ENCODE assay signal across 16 cellular contexts in the genomic region with DNA sequence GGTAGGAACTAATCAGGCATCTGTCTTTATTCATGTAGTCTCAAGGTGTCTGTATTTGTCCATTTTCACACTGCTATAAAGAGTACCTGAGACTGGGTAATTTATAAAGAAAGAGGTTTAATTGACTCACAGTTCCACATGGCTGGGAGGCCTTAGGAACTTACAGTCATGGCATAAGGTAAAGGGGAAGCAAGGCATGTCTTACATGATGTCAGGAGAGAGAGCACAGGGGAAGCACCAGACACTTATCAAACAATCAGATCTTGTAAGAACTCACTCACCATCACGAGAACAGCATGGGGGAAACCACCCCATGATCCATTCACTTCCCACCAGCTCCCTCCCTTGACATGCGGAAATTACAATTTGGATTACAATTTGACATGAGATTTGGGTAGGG.
"Had no signal": no experiment of that assay in that cellular context is flagged by ENCODE, and none has a peak within 500 bp of the region (broad histone marks: within the 10 kb centered on the region; RNA-seq: fewer than 3 reads in every experiment).

No MANE protein-coding gene starts in this region.

- ATAC-seq: left ventricle myocardium superior, natural killer cell had no signal

- H3K27me3 ChIP-seq: spleen, stomach, vagina had no signal

- H3K4me3 Mint-ChIP-seq: dendritic cell treated with granulocyte-macrophage colony-stimulating factor and Interleukin-4, amounts not matched to agents 40 ng/mL and 50 ng/mL, for 4 days; natural killer cell had no signal

- FAIRE-seq: TTC549 had no signal

- H3K9me3 ChIP-seq: stomach, vagina had no signal

- H3K9me3 Mint-ChIP-seq: dendritic cell treated with granulocyte-macrophage colony-stimulating factor and Interleukin-4, amounts not matched to agents 40 ng/mL and 50 ng/mL, for 4 days; natural killer cell had no signal

- H3K27ac ChIP-seq: spleen, stomach, vagina had no signal

- H3K4me1 Mint-ChIP-seq: natural killer cell had no signal

- H3K27ac Mint-ChIP-seq: dendritic cell treated with granulocyte-macrophage colony-stimulating factor and Interleukin-4, amounts not matched to agents 40 ng/mL and 50 ng/mL, for 4 days; natural killer cell had no signal

- H3K36me3 ChIP-seq: vagina had no signal

- H3K4me1 ChIP-seq: vagina had no signal

- H3K4me3 ChIP-seq: spleen, stomach, vagina had no signal

- DNase-seq: activated effector memory CD4-positive, alpha-beta T cell treated with anti-CD3 and anti-CD28 coated beads, Interleukin-2, amount 50 U/mL, for 16 hours; activated naive CD4-positive, alpha-beta T cell treated with anti-CD3 and anti-CD28 coated beads, Interleukin-2, amount 50 U/mL, for 16 hours; amniotic stem cell; effector CD8-positive, alpha-beta T cell; left ventricle myocardium superior; natural killer cell; nucleus accumbens; posterior cingulate gyrus; retina; spleen; stomach; SW 1271; trophoblast cell had no signal

- H3K36me3 Mint-ChIP-seq: natural killer cell had no signal

- H3K27me3 Mint-ChIP-seq: dendritic cell treated with granulocyte-macrophage colony-stimulating factor and Interleukin-4, amounts not matched to agents 40 ng/mL and 50 ng/mL, for 4 days had no signal
